Comparison of ENCODE assay signal across 1 cellular context in the genomic region with DNA sequence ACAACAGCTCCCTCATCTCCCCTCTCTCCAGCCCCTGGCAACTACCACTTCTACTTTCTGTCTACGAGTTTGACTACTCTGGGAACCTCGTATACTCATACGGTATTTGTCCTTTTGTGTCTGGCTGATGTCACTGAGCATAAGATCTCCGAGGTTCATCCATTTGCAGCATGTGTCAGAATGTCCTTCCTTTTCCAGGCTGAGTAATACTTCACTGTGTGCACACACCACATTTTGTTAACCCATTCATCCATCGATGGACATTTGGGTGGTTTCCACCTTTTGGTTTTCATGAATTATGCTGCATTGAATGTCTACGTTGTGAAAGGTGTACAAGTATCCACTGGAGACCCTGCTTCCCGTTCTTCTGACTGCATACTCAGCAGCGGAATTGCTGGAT.
TF ChIP-seq lines count a peak whose summit lies in the region.

No MANE protein-coding gene starts in this region.

TF ChIP-seq in K562, 482 proteins besides CTCF, POLR2A, EP300 and RAD21:
- TF ChIP-seq, protein P1, sequence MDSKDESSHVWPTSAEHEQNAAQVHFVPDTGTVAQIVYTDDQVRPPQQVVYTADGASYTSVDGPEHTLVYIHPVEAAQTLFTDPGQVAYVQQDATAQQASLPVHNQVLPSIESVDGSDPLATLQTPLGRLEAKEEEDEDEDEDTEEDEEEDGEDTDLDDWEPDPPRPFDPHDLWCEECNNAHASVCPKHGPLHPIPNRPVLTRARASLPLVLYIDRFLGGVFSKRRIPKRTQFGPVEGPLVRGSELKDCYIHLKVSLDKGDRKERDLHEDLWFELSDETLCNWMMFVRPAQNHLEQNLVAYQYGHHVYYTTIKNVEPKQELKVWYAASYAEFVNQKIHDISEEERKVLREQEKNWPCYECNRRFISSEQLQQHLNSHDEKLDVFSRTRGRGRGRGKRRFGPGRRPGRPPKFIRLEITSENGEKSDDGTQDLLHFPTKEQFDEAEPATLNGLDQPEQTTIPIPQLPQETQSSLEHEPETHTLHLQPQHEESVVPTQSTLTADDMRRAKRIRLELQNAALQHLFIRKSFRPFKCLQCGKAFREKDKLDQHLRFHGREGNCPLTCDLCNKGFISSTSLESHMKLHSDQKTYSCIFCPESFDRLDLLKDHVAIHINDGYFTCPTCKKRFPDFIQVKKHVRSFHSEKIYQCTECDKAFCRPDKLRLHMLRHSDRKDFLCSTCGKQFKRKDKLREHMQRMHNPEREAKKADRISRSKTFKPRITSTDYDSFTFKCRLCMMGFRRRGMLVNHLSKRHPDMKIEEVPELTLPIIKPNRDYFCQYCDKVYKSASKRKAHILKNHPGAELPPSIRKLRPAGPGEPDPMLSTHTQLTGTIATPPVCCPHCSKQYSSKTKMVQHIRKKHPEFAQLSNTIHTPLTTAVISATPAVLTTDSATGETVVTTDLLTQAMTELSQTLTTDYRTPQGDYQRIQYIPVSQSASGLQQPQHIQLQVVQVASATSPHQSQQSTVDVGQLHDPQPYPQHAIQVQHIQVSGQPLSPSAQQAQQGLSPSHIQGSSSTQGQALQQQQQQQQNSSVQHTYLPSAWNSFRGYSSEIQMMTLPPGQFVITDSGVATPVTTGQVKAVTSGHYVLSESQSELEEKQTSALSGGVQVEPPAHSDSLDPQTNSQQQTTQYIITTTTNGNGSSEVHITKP (IDR thresholded peaks at IDR 0.05; ENCODE audit: partially characterized antibody), result no peak
- TF ChIP-seq NRF1 (conservative IDR thresholded peaks at IDR 0.05 in 1 of 2, IDR thresholded peaks at IDR 0.05 in 1 of 2) (no peak), NFXL1 (CRISPR knock-in tag; IDR thresholded peaks at IDR 0.05) (no peak), ZNF146 (CRISPR knock-in tag; IDR thresholded peaks at IDR 0.05; ENCODE audit: unreplicated experiment) (peak; percentile 92), RBM25 (IDR thresholded peaks at IDR 0.05; ENCODE audit: low read depth, low read length, severe bottlenecking) (peak; percentile 41), NFE2 (IDR thresholded peaks at IDR 0.05; ENCODE audit: low read depth) (no peak), TRIM28 (IDR thresholded peaks at IDR 0.05) (no peak), BCOR (IDR thresholded peaks at IDR 0.05) (0 out of 2 replicates have a peak, but pooled peaks have one; percentile 10)
